In the genomic region with DNA sequence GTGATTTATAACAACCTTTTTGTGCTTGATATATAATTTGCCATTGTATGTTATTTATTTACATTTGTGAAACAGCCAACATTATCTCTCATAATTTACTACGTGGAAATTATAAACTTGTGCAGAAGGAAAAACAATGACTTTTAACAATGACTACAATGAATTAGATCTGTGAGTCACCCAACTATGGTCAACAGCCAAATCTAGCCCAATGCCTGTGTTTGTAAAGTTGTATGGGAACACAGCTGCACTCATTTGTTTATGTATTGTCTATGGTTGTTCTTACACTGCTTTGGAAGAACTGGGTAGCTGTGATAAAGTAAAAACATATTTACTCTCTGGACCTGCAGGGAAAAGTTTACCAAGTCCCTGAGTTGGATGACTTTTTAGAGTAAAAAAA, we compare ENCODE assay signal across 21 cellular contexts.
"Had no signal": no experiment of that assay in that cellular context is flagged by ENCODE, and none has a peak within 500 bp of the region (broad histone marks: within the 10 kb centered on the region; RNA-seq: fewer than 3 reads in every experiment).

No MANE protein-coding gene starts in this region.

- H3K4me2 ChIP-seq: neural progenitor cell had no signal

- H2AFZ ChIP-seq: neural progenitor cell had no signal

- H3K9me3 ChIP-seq: esophagus squamous epithelium, lower lobe of right lung, ovary, transverse colon had no signal

- H3K27ac ChIP-seq: esophagus squamous epithelium, gastroesophageal sphincter, left lung, lower lobe of right lung, neural progenitor cell, ovary, stomach, thoracic aorta, transverse colon had no signal

- H3K4me3 ChIP-seq: esophagus squamous epithelium, gastroesophageal sphincter, left lung, lower lobe of right lung, neural progenitor cell, ovary, stomach, thoracic aorta, transverse colon had no signal

- ATAC-seq: effector memory CD8-positive, alpha-beta T cell; gastroesophageal sphincter; left lung; lower lobe of right lung; natural killer cell treated with Interleukin-12 subunit alpha and Interleukin-12 subunit beta and Interleukin-15 and Interleukin-18, amount 100 ng/mL, for 72 hours; right cardiac atrium had no signal

- DNase-seq: effector memory CD8-positive, alpha-beta T cell; esophagus squamous epithelium; glutamatergic neuron; immature natural killer cell; left lung; lower lobe of right lung; mesenchymal stem cell; midbrain; nucleus accumbens; ovary; right cardiac atrium; small intestine; stimulated activated CD4-positive, alpha-beta T cell treated with anti-CD3 and anti-CD28 coated beads, Interleukin-12 subunit alpha, Interleukin-12 subunit beta, amount 100 ng/mL, for 4 hours; stimulated activated naive CD4-positive, alpha-beta T cell; stomach; substantia nigra; transverse colon had no signal

- H3K4me1 ChIP-seq: esophagus squamous epithelium, gastroesophageal sphincter, left lung, lower lobe of right lung, neural progenitor cell, stomach, transverse colon had no signal

- H3K9ac ChIP-seq: neural progenitor cell had no signal

- H3K36me3 ChIP-seq: esophagus squamous epithelium, gastroesophageal sphincter, left lung, lower lobe of right lung, neural progenitor cell, ovary, stomach, thoracic aorta, transverse colon had no signal

- H3K27me3 ChIP-seq: esophagus squamous epithelium, gastroesophageal sphincter, left lung, neural progenitor cell, ovary, stomach, transverse colon had no signal
